ENCODE assay signal across 10 cellular contexts in genomic region chr2:30139131-30139870, GRCh38. TPM values are rescaled to one million over a fixed set of nuclear protein-coding genes. Genes with fewer than 3 reads are reported as not detected.
A peak's percentile ranks its signal among the peaks of the same experiment; 100 is the strongest.
DNase-seq lines count a peak whose midpoint lies in the region; ATAC-seq and TF ChIP-seq lines count a peak whose summit lies in the region.
"Had no signal": no experiment of that assay in that cellular context is flagged by ENCODE, and none has a peak within 500 bp of the region (broad histone marks: within the 10 kb centered on the region; RNA-seq: fewer than 3 reads in every experiment).

No MANE protein-coding gene starts in this region.

- no peak for TF ChIP-seq POLR2A in breast epithelium (IDR thresholded peaks at IDR 0.05)
- no peak for TF ChIP-seq POLR2A in tibial nerve (IDR thresholded peaks at IDR 0.05)

- H3K36me3 ChIP-seq in breast epithelium (no peaks in the 10 kb centered on the region), tibial nerve (no peaks in the 10 kb centered on the region)
- H3K36me3 ChIP-seq: BLaER1 treated with 17β-estradiol and CSF1 and Interleukin-3, amounts not matched to agents 10 nM and 100 nM; pancreas had no signal

- no peaks in the 10 kb centered on the region for H3K27me3 Mint-ChIP-seq in MCF 10A (ENCODE audit: insufficient read depth, unreplicated experiment)
- peaks cover 12% of the 10 kb centered on the region for H3K27me3 Mint-ChIP-seq in activated naive CD4-positive, alpha-beta T cell treated with anti-CD3 and anti-CD28 coated beads, Interleukin-2, amount 10 ng/mL, durations not matched to agents 7 days and 5 days

- intact Hi-C loops in MCF 10A (cut with micrococcal nuclease), result no loop called here
- intact Hi-C loops in breast epithelium (cut with DNase I; ENCODE audit: low total_unique reads), result no loop called here
- intact Hi-C loops in dorsolateral prefrontal cortex (cut with DNase I), result no loop called here

- H3K4me1 ChIP-seq in breast epithelium (no peaks in the 10 kb centered on the region), tibial nerve (no peaks in the 10 kb centered on the region)
- H3K4me1 ChIP-seq: BLaER1 treated with 17β-estradiol and CSF1 and Interleukin-3, amounts not matched to agents 10 nM and 100 nM; pancreas had no signal

- H3K4me3 Mint-ChIP-seq in MCF 10A (ENCODE audit: unreplicated experiment), result no peak overlapping the region
- no peak overlapping the region for H3K4me3 Mint-ChIP-seq in activated naive CD4-positive, alpha-beta T cell treated with anti-CD3 and anti-CD28 coated beads, Interleukin-2, amount 10 ng/mL, durations not matched to agents 7 days and 5 days

- TF ChIP-seq CTCF in MCF 10A (IDR thresholded peaks at IDR 0.05; ENCODE audit: unreplicated experiment) (no peak), breast epithelium (IDR thresholded peaks at IDR 0.05) (no peak), tibial nerve (IDR thresholded peaks at IDR 0.05) (no peak), dorsolateral prefrontal cortex (IDR thresholded peaks at IDR 0.05 in 54 of 56, conservative IDR thresholded peaks at IDR 0.05 in 2 of 56; ENCODE audit: low read depth in 1 of 56, partially characterized antibody in 56 of 56) (no peak)

- TF ChIP-seq EP300 in tibial nerve (IDR thresholded peaks at IDR 0.05), result no peak

- BruUV-seq in MCF 10A (replicated peaks; lab: Mats Ljungman, UMichigan), result no TSS peak

- CTCF ChIA-PET in MCF 10A (lab: Yijun Ruan, JAX), result interaction anchor here (7.0 kb wide), 1 partner anchor 23 kb away, joined by 36 read pairs; no protein-coding TSS in a partner anchor
- CTCF ChIA-PET in activated naive CD4-positive, alpha-beta T cell treated with anti-CD3 and anti-CD28 coated beads, Interleukin-2, amount 10 ng/mL, durations not matched to agents 7 days and 5 days (lab: Charles Lee), result interaction anchor here (1.0 to 1.9 kb wide), 6 partner anchors 9 to 572 kb away, joined by 3 to 6 read pairs (median 4); no protein-coding TSS in a partner anchor

- H3K9me3 Mint-ChIP-seq in MCF 10A (ENCODE audit: unreplicated experiment), result no peaks in the 10 kb centered on the region
- H3K9me3 Mint-ChIP-seq in activated naive CD4-positive, alpha-beta T cell treated with anti-CD3 and anti-CD28 coated beads, Interleukin-2, amount 10 ng/mL, durations not matched to agents 7 days and 5 days, result no peaks in the 10 kb centered on the region

- peaks cover 24% of the 10 kb centered on the region for H3K4me1 Mint-ChIP-seq in MCF 10A (ENCODE audit: insufficient read depth, unreplicated experiment)
- H3K4me1 Mint-ChIP-seq in activated naive CD4-positive, alpha-beta T cell treated with anti-CD3 and anti-CD28 coated beads, Interleukin-2, amount 10 ng/mL, durations not matched to agents 7 days and 5 days, result peaks cover 11% of the 10 kb centered on the region

- H3K9me3 ChIP-seq in breast epithelium, result no peaks in the 10 kb centered on the region
- no peaks in the 10 kb centered on the region for H3K9me3 ChIP-seq in tibial nerve
- H3K9me3 ChIP-seq: BLaER1 treated with 17β-estradiol and CSF1 and Interleukin-3, amounts not matched to agents 10 nM and 100 nM; pancreas had no signal

- H3K27ac Mint-ChIP-seq in MCF 10A (ENCODE audit: low read depth, unreplicated experiment), result peak overlapping the region; percentile 63
- peak overlapping the region; percentile 84 for H3K27ac Mint-ChIP-seq in activated naive CD4-positive, alpha-beta T cell treated with anti-CD3 and anti-CD28 coated beads, Interleukin-2, amount 10 ng/mL, durations not matched to agents 7 days and 5 days

- no peaks in the 10 kb centered on the region for H3K36me3 Mint-ChIP-seq in MCF 10A (ENCODE audit: insufficient read depth, unreplicated experiment)
- H3K36me3 Mint-ChIP-seq in activated naive CD4-positive, alpha-beta T cell treated with anti-CD3 and anti-CD28 coated beads, Interleukin-2, amount 10 ng/mL, durations not matched to agents 7 days and 5 days, result no peaks in the 10 kb centered on the region

- no peak overlapping the region for H3K27ac ChIP-seq in breast epithelium
- H3K27ac ChIP-seq in tibial nerve, result no peak overlapping the region
- H3K27ac ChIP-seq in dorsolateral prefrontal cortex, result no peak overlapping the region
- H3K27ac ChIP-seq: BLaER1 treated with 17β-estradiol and CSF1 and Interleukin-3, amounts not matched to agents 10 nM and 100 nM; pancreas had no signal

- POLR2A ChIA-PET in MCF 10A (lab: Yijun Ruan, JAX), result interaction anchor here (1.3 to 7.3 kb wide), 4 partner anchors 9 to 45 kb away, joined by 4 to 100 read pairs (median 4); partner anchors contain the start of gene YPEL5

- 63 to 67% methylated on average over 6 of the region's 6 CpGs for WGBS in tibial nerve, 2 donors

- peak; percentile 45 for ATAC-seq in HG03139 (IDR thresholded peaks at IDR 0.05; ENCODE audit: unreplicated experiment)
- ATAC-seq: pancreas had no signal

- H3K27me3 ChIP-seq in breast epithelium (no peaks in the 10 kb centered on the region), tibial nerve (no peaks in the 10 kb centered on the region), dorsolateral prefrontal cortex (no peaks in the 10 kb centered on the region)
- H3K27me3 ChIP-seq: BLaER1 treated with 17β-estradiol and CSF1 and Interleukin-3, amounts not matched to agents 10 nM and 100 nM; pancreas had no signal

- no peak for DNase-seq in MCF 10A (ENCODE audit: unreplicated experiment)
- no peak for DNase-seq in breast epithelium (ENCODE audit: low spot score in 2 of 2)
- DNase-seq in activated naive CD4-positive, alpha-beta T cell treated with anti-CD3 and anti-CD28 coated beads, Interleukin-2, amount 10 ng/mL, durations not matched to agents 7 days and 5 days, result peak; percentile 44
- no peak for DNase-seq in GDM1 (lab: John Stamatoyannopoulos, UW)
- DNase-seq in occipital lobe (lab: John Stamatoyannopoulos, UW), result no peak
- no peak for DNase-seq in tibial nerve (ENCODE audit: low spot score in 2 of 2)
- no peak for DNase-seq in dorsolateral prefrontal cortex
- DNase-seq: pancreas had no signal

- H3K4me3 ChIP-seq in breast epithelium (no peak overlapping the region), tibial nerve (no peak overlapping the region), dorsolateral prefrontal cortex (no peak overlapping the region)
- H3K4me3 ChIP-seq: BLaER1 treated with 17β-estradiol and CSF1 and Interleukin-3, amounts not matched to agents 10 nM and 100 nM; pancreas had no signal

RNA-seq across cellular contexts. Expression of gene YPEL5, which starts 7.5 kb away (rescaled TPM):
- 62.5 and 80.6 TPM in 2 replicates for total RNA-seq in MCF 10A (2022)
- 100 to 1,000 TPM in 2 of 3 donors, 10 to 100 TPM in 1; 90.8 to 161 (median 104) TPM for total RNA-seq in breast epithelium
- 125 TPM for total RNA-seq in occipital lobe
- total RNA-seq in tibial nerve, result 10 to 100 TPM; 53.4 to 94.2 (median 71.4) TPM
- 100 to 1,000 TPM in 111 of 120 experiments, 10 to 100 TPM in 9; 79.6 to 221 (median 158) TPM for total RNA-seq in dorsolateral prefrontal cortex
